1 cellular context compared by ENCODE assay signal in the genomic region with DNA sequence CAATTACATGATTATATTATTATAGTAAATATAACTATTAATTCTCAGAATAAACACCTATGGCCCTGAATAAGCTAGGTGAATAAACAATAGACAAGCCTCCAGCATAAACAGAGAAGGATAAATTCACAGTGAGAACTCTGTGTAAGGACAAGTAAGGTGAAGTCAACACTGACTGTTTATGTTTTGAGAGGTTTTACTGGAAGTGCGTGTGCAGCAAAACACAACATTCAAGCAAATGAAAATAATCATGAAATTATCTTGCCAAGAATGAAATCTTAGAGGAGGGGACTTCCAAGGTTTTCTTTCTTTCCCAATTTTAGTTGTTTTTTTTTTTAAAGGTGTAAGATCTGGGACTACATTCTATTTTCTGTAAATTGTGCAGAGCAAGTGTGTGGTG.
TF ChIP-seq lines count a peak whose summit lies in the region.

No MANE protein-coding gene starts in this region.

TF ChIP-seq in GM23338, 12 proteins besides CTCF, POLR2A, EP300 and RAD21:
- TF ChIP-seq, protein P1, sequence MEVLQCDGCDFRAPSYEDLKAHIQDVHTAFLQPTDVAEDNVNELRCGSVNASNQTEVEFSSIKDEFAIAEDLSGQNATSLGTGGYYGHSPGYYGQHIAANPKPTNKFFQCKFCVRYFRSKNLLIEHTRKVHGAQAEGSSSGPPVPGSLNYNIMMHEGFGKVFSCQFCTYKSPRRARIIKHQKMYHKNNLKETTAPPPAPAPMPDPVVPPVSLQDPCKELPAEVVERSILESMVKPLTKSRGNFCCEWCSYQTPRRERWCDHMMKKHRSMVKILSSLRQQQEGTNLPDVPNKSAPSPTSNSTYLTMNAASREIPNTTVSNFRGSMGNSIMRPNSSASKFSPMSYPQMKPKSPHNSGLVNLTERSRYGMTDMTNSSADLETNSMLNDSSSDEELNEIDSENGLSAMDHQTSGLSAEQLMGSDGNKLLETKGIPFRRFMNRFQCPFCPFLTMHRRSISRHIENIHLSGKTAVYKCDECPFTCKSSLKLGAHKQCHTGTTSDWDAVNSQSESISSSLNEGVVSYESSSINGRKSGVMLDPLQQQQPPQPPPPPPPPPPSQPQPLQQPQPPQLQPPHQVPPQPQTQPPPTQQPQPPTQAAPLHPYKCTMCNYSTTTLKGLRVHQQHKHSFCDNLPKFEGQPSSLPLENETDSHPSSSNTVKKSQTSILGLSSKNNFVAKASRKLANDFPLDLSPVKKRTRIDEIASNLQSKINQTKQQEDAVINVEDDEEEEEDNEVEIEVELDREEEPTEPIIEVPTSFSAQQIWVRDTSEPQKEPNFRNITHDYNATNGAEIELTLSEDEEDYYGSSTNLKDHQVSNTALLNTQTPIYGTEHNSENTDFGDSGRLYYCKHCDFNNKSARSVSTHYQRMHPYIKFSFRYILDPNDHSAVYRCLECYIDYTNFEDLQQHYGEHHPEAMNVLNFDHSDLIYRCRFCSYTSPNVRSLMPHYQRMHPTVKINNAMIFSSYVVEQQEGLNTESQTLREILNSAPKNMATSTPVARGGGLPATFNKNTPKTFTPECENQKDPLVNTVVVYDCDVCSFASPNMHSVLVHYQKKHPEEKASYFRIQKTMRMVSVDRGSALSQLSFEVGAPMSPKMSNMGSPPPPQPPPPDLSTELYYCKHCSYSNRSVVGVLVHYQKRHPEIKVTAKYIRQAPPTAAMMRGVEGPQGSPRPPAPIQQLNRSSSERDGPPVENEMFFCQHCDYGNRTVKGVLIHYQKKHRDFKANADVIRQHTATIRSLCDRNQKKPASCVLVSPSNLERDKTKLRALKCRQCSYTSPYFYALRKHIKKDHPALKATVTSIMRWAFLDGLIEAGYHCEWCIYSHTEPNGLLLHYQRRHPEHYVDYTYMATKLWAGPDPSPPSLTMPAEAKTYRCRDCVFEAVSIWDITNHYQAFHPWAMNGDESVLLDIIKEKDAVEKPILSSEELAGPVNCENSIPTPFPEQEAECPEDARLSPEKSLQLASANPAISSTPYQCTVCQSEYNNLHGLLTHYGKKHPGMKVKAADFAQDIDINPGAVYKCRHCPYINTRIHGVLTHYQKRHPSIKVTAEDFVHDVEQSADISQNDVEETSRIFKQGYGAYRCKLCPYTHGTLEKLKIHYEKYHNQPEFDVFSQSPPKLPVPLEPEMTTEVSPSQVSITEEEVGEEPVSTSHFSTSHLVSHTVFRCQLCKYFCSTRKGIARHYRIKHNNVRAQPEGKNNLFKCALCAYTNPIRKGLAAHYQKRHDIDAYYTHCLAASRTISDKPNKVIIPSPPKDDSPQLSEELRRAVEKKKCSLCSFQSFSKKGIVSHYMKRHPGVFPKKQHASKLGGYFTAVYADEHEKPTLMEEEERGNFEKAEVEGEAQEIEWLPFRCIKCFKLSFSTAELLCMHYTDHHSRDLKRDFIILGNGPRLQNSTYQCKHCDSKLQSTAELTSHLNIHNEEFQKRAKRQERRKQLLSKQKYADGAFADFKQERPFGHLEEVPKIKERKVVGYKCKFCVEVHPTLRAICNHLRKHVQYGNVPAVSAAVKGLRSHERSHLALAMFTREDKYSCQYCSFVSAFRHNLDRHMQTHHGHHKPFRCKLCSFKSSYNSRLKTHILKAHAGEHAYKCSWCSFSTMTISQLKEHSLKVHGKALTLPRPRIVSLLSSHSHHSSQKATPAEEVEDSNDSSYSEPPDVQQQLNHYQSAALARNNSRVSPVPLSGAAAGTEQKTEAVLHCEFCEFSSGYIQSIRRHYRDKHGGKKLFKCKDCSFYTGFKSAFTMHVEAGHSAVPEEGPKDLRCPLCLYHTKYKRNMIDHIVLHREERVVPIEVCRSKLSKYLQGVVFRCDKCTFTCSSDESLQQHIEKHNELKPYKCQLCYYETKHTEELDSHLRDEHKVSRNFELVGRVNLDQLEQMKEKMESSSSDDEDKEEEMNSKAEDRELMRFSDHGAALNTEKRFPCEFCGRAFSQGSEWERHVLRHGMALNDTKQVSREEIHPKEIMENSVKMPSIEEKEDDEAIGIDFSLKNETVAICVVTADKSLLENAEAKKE (CRISPR knock-in tag; IDR thresholded peaks at IDR 0.05) = no peak
- TF ChIP-seq, protein P2, sequence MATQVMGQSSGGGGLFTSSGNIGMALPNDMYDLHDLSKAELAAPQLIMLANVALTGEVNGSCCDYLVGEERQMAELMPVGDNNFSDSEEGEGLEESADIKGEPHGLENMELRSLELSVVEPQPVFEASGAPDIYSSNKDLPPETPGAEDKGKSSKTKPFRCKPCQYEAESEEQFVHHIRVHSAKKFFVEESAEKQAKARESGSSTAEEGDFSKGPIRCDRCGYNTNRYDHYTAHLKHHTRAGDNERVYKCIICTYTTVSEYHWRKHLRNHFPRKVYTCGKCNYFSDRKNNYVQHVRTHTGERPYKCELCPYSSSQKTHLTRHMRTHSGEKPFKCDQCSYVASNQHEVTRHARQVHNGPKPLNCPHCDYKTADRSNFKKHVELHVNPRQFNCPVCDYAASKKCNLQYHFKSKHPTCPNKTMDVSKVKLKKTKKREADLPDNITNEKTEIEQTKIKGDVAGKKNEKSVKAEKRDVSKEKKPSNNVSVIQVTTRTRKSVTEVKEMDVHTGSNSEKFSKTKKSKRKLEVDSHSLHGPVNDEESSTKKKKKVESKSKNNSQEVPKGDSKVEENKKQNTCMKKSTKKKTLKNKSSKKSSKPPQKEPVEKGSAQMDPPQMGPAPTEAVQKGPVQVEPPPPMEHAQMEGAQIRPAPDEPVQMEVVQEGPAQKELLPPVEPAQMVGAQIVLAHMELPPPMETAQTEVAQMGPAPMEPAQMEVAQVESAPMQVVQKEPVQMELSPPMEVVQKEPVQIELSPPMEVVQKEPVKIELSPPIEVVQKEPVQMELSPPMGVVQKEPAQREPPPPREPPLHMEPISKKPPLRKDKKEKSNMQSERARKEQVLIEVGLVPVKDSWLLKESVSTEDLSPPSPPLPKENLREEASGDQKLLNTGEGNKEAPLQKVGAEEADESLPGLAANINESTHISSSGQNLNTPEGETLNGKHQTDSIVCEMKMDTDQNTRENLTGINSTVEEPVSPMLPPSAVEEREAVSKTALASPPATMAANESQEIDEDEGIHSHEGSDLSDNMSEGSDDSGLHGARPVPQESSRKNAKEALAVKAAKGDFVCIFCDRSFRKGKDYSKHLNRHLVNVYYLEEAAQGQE (IDR thresholded peaks at IDR 0.05; ENCODE audit: unreplicated experiment) = no peak
- TF ChIP-seq ZNF114 (CRISPR knock-in tag; IDR thresholded peaks at IDR 0.05) (no peak), NANOG (IDR thresholded peaks at IDR 0.05; ENCODE audit: borderline replicate concordance) (no peak)
